ENCODE assay signal across 10 cellular contexts in genomic region chr17:78725448-78726021, GRCh38.
DNase-seq lines count a peak whose midpoint lies in the region; TF ChIP-seq lines count a peak whose summit lies in the region.
"Had no signal": no experiment of that assay in that cellular context is flagged by ENCODE, and none has a peak within 500 bp of the region (broad histone marks: within the 10 kb centered on the region; RNA-seq: fewer than 3 reads in every experiment).

No MANE protein-coding gene starts in this region.

- no peak overlapping the region for H2AFZ ChIP-seq in Loucy (ENCODE audit: low read length)

- no peaks in the 10 kb centered on the region for H3K9me3 ChIP-seq in Loucy (ENCODE audit: insufficient read depth, low read depth, low read length)
- H3K9me3 ChIP-seq: colonic mucosa had no signal

- H3K27me3 ChIP-seq in Loucy (ENCODE audit: insufficient read depth, low read length, poor library complexity, severe bottlenecking) = no peaks in the 10 kb centered on the region
- H3K27me3 ChIP-seq: colonic mucosa had no signal

- peak overlapping the region; percentile 85 for H3K27ac ChIP-seq in angular gyrus (ENCODE audit: low read depth, low read length)
- H3K27ac ChIP-seq: colonic mucosa had no signal

- TF ChIP-seq CTCF in Loucy (conservative IDR thresholded peaks at IDR 0.05; ENCODE audit: low read length) = no peak

- DNase-seq in activated naive CD4-positive, alpha-beta T cell treated with Interleukin-2 at 50 U/mL for 16 hours = peak; percentile 35
- DNase-seq in activated naive CD4-positive, alpha-beta T cell (lab: John Stamatoyannopoulos, UW) = no peak
- no peak for DNase-seq in kidney tubule cell (ENCODE audit: low spot score)
- no peak for DNase-seq in NCI-H2081 (lab: John Stamatoyannopoulos, UW)
- DNase-seq in NOMO-1 treated with DMSO at 0.1 percent for 48 hours (lab: John Stamatoyannopoulos, UW; ENCODE audit: unreplicated experiment) = no peak
- DNase-seq: colonic mucosa had no signal

- H3K4me3 Mint-ChIP-seq in stimulated activated naive CD8-positive, alpha-beta T cell treated with anti-CD3 and anti-CD28 coated beads, Interleukin-15, Interleukin-2, amounts not matched to agents 100 ng/mL and 50 ng/mL, for 24 hours = peak overlapping the region; percentile 50
- H3K4me3 Mint-ChIP-seq: neural crest cell had no signal

- peaks cover 10% of the 10 kb centered on the region for H3F3A ChIP-seq in Loucy (ENCODE audit: low read depth)

- peaks cover 74% of the 10 kb centered on the region for H3K4me1 ChIP-seq in Loucy (ENCODE audit: insufficient read depth, low read length, poor library complexity, severe bottlenecking)

- H3K9ac ChIP-seq in Loucy (ENCODE audit: low read depth, low read length, poor library complexity, severe bottlenecking) = peak overlapping the region; percentile 66

- peaks cover 95% of the 10 kb centered on the region for H3K79me2 ChIP-seq in Loucy (ENCODE audit: insufficient read depth, low read length)

- H3K36me3 ChIP-seq in Loucy (ENCODE audit: insufficient read depth, low read length) = no peaks in the 10 kb centered on the region
- H3K36me3 ChIP-seq: colonic mucosa had no signal

- peaks cover 95% of the 10 kb centered on the region for H3K4me1 Mint-ChIP-seq in stimulated activated naive CD8-positive, alpha-beta T cell treated with anti-CD3 and anti-CD28 coated beads, Interleukin-15, Interleukin-2, amounts not matched to agents 100 ng/mL and 50 ng/mL, for 24 hours (ENCODE audit: low read depth)

- peak overlapping the region; percentile 86 for H3K4me2 ChIP-seq in Loucy (ENCODE audit: low read depth, low read length, poor library complexity, severe bottlenecking)

- H3K9me3 Mint-ChIP-seq in stimulated activated naive CD8-positive, alpha-beta T cell treated with anti-CD3 and anti-CD28 coated beads, Interleukin-15, Interleukin-2, amounts not matched to agents 100 ng/mL and 50 ng/mL, for 24 hours = no peaks in the 10 kb centered on the region
- H3K9me3 Mint-ChIP-seq: neural crest cell had no signal

- H3K36me3 Mint-ChIP-seq in stimulated activated naive CD8-positive, alpha-beta T cell treated with anti-CD3 and anti-CD28 coated beads, Interleukin-15, Interleukin-2, amounts not matched to agents 100 ng/mL and 50 ng/mL, for 24 hours (ENCODE audit: low read depth) = peaks cover 14% of the 10 kb centered on the region

- no peaks in the 10 kb centered on the region for H3K9me2 ChIP-seq in Loucy (replicated peaks; ENCODE audit: low read depth, low read length)

- no peaks in the 10 kb centered on the region for H3K27me3 Mint-ChIP-seq in stimulated activated naive CD8-positive, alpha-beta T cell treated with anti-CD3 and anti-CD28 coated beads, Interleukin-15, Interleukin-2, amounts not matched to agents 100 ng/mL and 50 ng/mL, for 24 hours

- H3K4me3 ChIP-seq in Loucy (ENCODE audit: low read length, poor library complexity, severe bottlenecking) = peak overlapping the region; percentile 59
- H3K4me3 ChIP-seq: colonic mucosa had no signal

- H3K27ac Mint-ChIP-seq in stimulated activated naive CD8-positive, alpha-beta T cell treated with anti-CD3 and anti-CD28 coated beads, Interleukin-15, Interleukin-2, amounts not matched to agents 100 ng/mL and 50 ng/mL, for 24 hours = peak overlapping the region; percentile 83

- peaks cover 44% of the 10 kb centered on the region for H4K20me1 ChIP-seq in Loucy (ENCODE audit: insufficient read depth, low read length, poor library complexity, severe bottlenecking)
